20 cellular contexts compared by ENCODE assay signal in genomic region chr5:144510845-144511580, GRCh38.
DNase-seq lines count a peak whose midpoint lies in the region; ATAC-seq, FAIRE-seq and TF ChIP-seq lines count a peak whose summit lies in the region.
"Had no signal": no experiment of that assay in that cellular context is flagged by ENCODE, and none has a peak within 500 bp of the region (broad histone marks: within the 10 kb centered on the region; RNA-seq: fewer than 3 reads in every experiment).

No MANE protein-coding gene starts in this region.

- no peak overlapping the region for H2AFZ ChIP-seq in HepG2 (ENCODE audit: low read length)
- H2AFZ ChIP-seq: GM23248, PC-9 had no signal

- TF ChIP-seq CTCF in HepG2 (CRISPR knock-in tag; IDR thresholded peaks at IDR 0.05) (peak; percentile 17; the same call in 1 of the 2 replicates), right lobe of liver (IDR thresholded peaks at IDR 0.05) (no peak), pancreas (IDR thresholded peaks at IDR 0.05) (no peak)

- no peaks in the 10 kb centered on the region for H3K36me3 ChIP-seq in HepG2 (replicated peaks in 1 of 2; ENCODE audit: control insufficient read depth in 1 of 2, insufficient read depth in 2 of 2, low read length in 2 of 2)
- no peaks in the 10 kb centered on the region for H3K36me3 ChIP-seq in right lobe of liver
- no peaks in the 10 kb centered on the region for H3K36me3 ChIP-seq in pancreas
- H3K36me3 ChIP-seq: BE2C had no signal

- no peak overlapping the region for H3K9ac ChIP-seq in HepG2 (ENCODE audit: insufficient read depth, low read depth, low read length)
- H3K9ac ChIP-seq: GM23248 had no signal

- DNase-seq in HepG2 (ENCODE audit: low spot score) (peak; percentile 4), right lobe of liver (no peak), left kidney (ENCODE audit: low read depth, low spot score) (peak; percentile 76), pancreas (peak in 4 of 6 donors; percentile 6 to 22 (median 10)), urothelium cell line (ENCODE audit: low spot score) (no peak), NCI-H187 treated with DMSO at 0.1 percent for 48 hours (lab: John Stamatoyannopoulos, UW) (no peak)
- DNase-seq in activated CD4-positive, alpha-beta T cell treated with anti-CD3 and anti-CD28 coated beads, Interleukin-2, amount 50 U/mL, for 1 hour, result no peak
- DNase-seq: BE2C; CD4-positive, CD25-positive, alpha-beta regulatory T cell; COR-L47; GDM1; GM23248; HCEC 1CT; NCI-H1417 treated with DMSO at 0.1 percent for 48 hours; NCI-H1930; NCI-H226; NCI-H524; PC-9 had no signal

- intact Hi-C loops in HepG2 (cut with micrococcal nuclease; ENCODE audit: unreplicated experiment), result no loop called here
- intact Hi-C loops in right lobe of liver (cut with DNase I), result no loop called here
- intact Hi-C loops in pancreas (cut with DNase I), result no loop called here

- TF ChIP-seq RAD21 in HepG2 (CRISPR knock-in tag; IDR thresholded peaks at IDR 0.05), result no peak

- FAIRE-seq in HepG2 (lab: Jason Lieb, UNC) (no peak), pancreas (lab: Jason Lieb, UNC) (no peak), urothelium cell line (lab: Jason Lieb, UNC) (peak; percentile 62)

- POLR2A ChIA-PET in HepG2 (lab: Yijun Ruan, JAX), result no interaction called here

- H3K9me3 ChIP-seq in HepG2 (ENCODE audit: low read length), result no peaks in the 10 kb centered on the region
- no peaks in the 10 kb centered on the region for H3K9me3 ChIP-seq in right lobe of liver
- H3K9me3 ChIP-seq in pancreas, result no peaks in the 10 kb centered on the region
- H3K9me3 ChIP-seq: BE2C had no signal

- H3K4me1 ChIP-seq in HepG2 (ENCODE audit: insufficient read depth, low read length), result peaks cover 21% of the 10 kb centered on the region
- no peaks in the 10 kb centered on the region for H3K4me1 ChIP-seq in right lobe of liver
- peaks cover 0 to 11% (median 6%) of the 10 kb centered on the region in 3 donors for H3K4me1 ChIP-seq in pancreas
- H3K4me1 ChIP-seq: BE2C had no signal

- in situ Hi-C loops in HepG2 (cut with HindIII; ENCODE audit: extremely low pct_ligation_motif_present, low pct_unique_long_range_greater_than_20kb), result no loop called here

- H3K27ac ChIP-seq in HepG2 (ENCODE audit: extremely low read length, insufficient read depth, low read length) (no peak overlapping the region), right lobe of liver (no peak overlapping the region), pancreas (peak overlapping the region in 3 of 4 donors; percentile 44 to 51 (median 47))
- H3K27ac ChIP-seq: GM23248, PC-9, RWPE1 had no signal

- 1% methylated on average over 8 of the region's 10 CpGs for WGBS in HepG2 (ENCODE audit: low lambda C conversion rate)
- 23% methylated on average over 10 of the region's 10 CpGs for WGBS in right lobe of liver (ENCODE audit: insufficient coverage, low coverage, low lambda C conversion rate, missing lambda C conversion rate)
- WGBS in pancreas, 2 donors, result 8 to 10% methylated on average over 10 of the region's 10 CpGs

- H3K4me2 ChIP-seq in HepG2 (ENCODE audit: low read depth, low read length), result peak overlapping the region; percentile 66
- H3K4me2 ChIP-seq: PC-9 had no signal

- CTCF ChIA-PET in HepG2 (lab: Yijun Ruan, JAX; ENCODE audit: low intra/inter-chr PET ratio, low total read pairs), result no interaction called here

- no peaks in the 10 kb centered on the region for H3K79me2 ChIP-seq in HepG2 (ENCODE audit: insufficient read depth, low read length)

- ATAC-seq in HepG2 (peak; percentile 73), right lobe of liver (no peak), pancreas (peak; percentile 49 to 81 (median 77)), GM18907 (IDR thresholded peaks at IDR 0.05; ENCODE audit: unreplicated experiment) (no peak)

- H3K27me3 ChIP-seq in HepG2 (ENCODE audit: control insufficient read depth in 1 of 2, insufficient read depth in 2 of 2, low read length in 2 of 2), result no peaks in the 10 kb centered on the region
- H3K27me3 ChIP-seq in right lobe of liver, result no peaks in the 10 kb centered on the region
- no peaks in the 10 kb centered on the region for H3K27me3 ChIP-seq in pancreas
- H3K27me3 ChIP-seq: BE2C had no signal

- no peak for TF ChIP-seq EP300 in HepG2 (IDR thresholded peaks at IDR 0.05; ENCODE audit: low read depth in 2 of 2, low read length in 2 of 2)
- TF ChIP-seq EP300 in HepG2 (CRISPR knock-in tag; IDR thresholded peaks at IDR 0.05; ENCODE audit: borderline replicate concordance), result no peak

- no TSS peak for BruUV-seq in HepG2 (replicated peaks; lab: Mats Ljungman, UMichigan)

- TF ChIP-seq POLR2A in HepG2 (IDR thresholded peaks at IDR 0.05; ENCODE audit: insufficient read depth in 1 of 2, low read depth in 2 of 2, low read length in 2 of 2) (no peak), right lobe of liver (IDR thresholded peaks at IDR 0.05) (no peak)

- peak overlapping the region in 2 of 3 experiments; percentile 6 to 18; a peak in 1 of 6 replicates for H3K4me3 ChIP-seq in HepG2 (replicated peaks in 1 of 3; ENCODE audit: insufficient read depth in 1 of 3, low read depth in 2 of 3, low read length in 3 of 3)
- no peak overlapping the region for H3K4me3 ChIP-seq in right lobe of liver
- H3K4me3 ChIP-seq in pancreas, result peak overlapping the region in 2 of 4 donors; percentile 15 to 22
- H3K4me3 ChIP-seq: GM23248, PC-9 had no signal

- H4K20me1 ChIP-seq in HepG2 (ENCODE audit: insufficient read depth, low read length), result no peaks in the 10 kb centered on the region

TF ChIP-seq in HepG2, 621 proteins besides CTCF, POLR2A, EP300 and RAD21:
- TF ChIP-seq FOXP1 (IDR thresholded peaks at IDR 0.05), result no peak
- peak; percentile 42; the same call in 1 of the 2 replicates for TF ChIP-seq FOXP1 (CRISPR knock-in tag; IDR thresholded peaks at IDR 0.05)
- no peak for TF ChIP-seq FOXK2 (IDR thresholded peaks at IDR 0.05)
- no peak for TF ChIP-seq ZNF138 (CRISPR knock-in tag; IDR thresholded peaks at IDR 0.05; ENCODE audit: low read depth)
- TF ChIP-seq BHLHE40 (IDR thresholded peaks at IDR 0.05; ENCODE audit: low read length), result 0 out of 2 replicates have a peak, but pooled peaks have one; percentile 15
- TF ChIP-seq BCLAF1 (IDR thresholded peaks at IDR 0.05), result no peak
- peak; percentile 53; the same call in 1 of the 2 replicates for TF ChIP-seq FOXP4 (CRISPR knock-in tag; IDR thresholded peaks at IDR 0.05)
- no peak for TF ChIP-seq SOX6 (IDR thresholded peaks at IDR 0.05)
- TF ChIP-seq SOX6 (CRISPR knock-in tag; IDR thresholded peaks at IDR 0.05), result peak; percentile 16; the same call in 1 of the 2 replicates

Comparison
In these comparisons a context has a peak if more than half of its experiments do, and no peak if none do; other contexts are left out.
1. ATAC-seq: peak in HepG2 (single experiment) and pancreas (4 of 4); none in right lobe of liver (0 of 4) and GM18907 (single experiment).
2. DNase-seq: peak in HepG2 (single experiment), left kidney (single experiment) and pancreas (4 of 6); none in right lobe of liver (0 of 3), urothelium cell line (single experiment), activated CD4-positive, alpha-beta T cell treated with anti-CD3 and anti-CD28 coated beads, Interleukin-2, amount 50 U/mL, for 1 hour (single experiment) and NCI-H187 treated with DMSO at 0.1 percent for 48 hours (single experiment).
3. H3K4me3 ChIP-seq: peak in HepG2 (2 of 3); none in right lobe of liver (0 of 3).
4. H3K27ac ChIP-seq: peak in pancreas (3 of 4); none in HepG2 (single experiment) and right lobe of liver (0 of 3).